Comparison of ENCODE assay signal across 2 cellular contexts in genomic region chr1:156689035-156689959, GRCh38.
TF ChIP-seq lines count a peak whose summit lies in the region.

No MANE protein-coding gene starts in this region.

TF ChIP-seq in HCT116, 20 proteins besides CTCF, POLR2A, EP300 and RAD21:
- TF ChIP-seq TCF7L2 (IDR thresholded peaks at IDR 0.05; ENCODE audit: borderline replicate concordance, extremely low read depth, insufficient read depth, insufficient read length) (peak; percentile 55), POLR2AphosphoS5 (IDR thresholded peaks at IDR 0.05; ENCODE audit: low read depth, low read length) (peak; percentile 57; the same call in 1 of the 2 replicates), YY1 (IDR thresholded peaks at IDR 0.05; ENCODE audit: extremely low read depth, insufficient replicate concordance, low read depth, low read length) (peak; percentile 48), SRF (IDR thresholded peaks at IDR 0.05; ENCODE audit: low read depth) (no peak), ATF3 (IDR thresholded peaks at IDR 0.05) (no peak)

TF ChIP-seq in K562, 482 proteins besides CTCF, POLR2A, EP300 and RAD21 (continues in another document):
- TF ChIP-seq NBN (IDR thresholded peaks at IDR 0.05; ENCODE audit: low read depth) (peak; percentile 20; the same call in 1 of the 2 replicates), NR4A1 (CRISPR knock-in tag; IDR thresholded peaks at IDR 0.05) (0 out of 2 replicates have a peak, but pooled peaks have one; percentile 21), NR4A1 (tag; IDR thresholded peaks at IDR 0.05) (no peak), ZNF24 (IDR thresholded peaks at IDR 0.05) (peak; percentile 30; the same call in 1 of the 2 replicates), FOS (IDR thresholded peaks at IDR 0.05; ENCODE audit: extremely low read depth, insufficient read length) (no peak), STAT5A (IDR thresholded peaks at IDR 0.05; ENCODE audit: borderline replicate concordance, low read length) (no peak), DDX20 (tag; IDR thresholded peaks at IDR 0.05; ENCODE audit: low read depth) (no peak), RBM39 (optimal IDR thresholded peaks at IDR 0.05; ENCODE audit: low read depth, low read length) (peak; percentile 65), L3MBTL2 (IDR thresholded peaks at IDR 0.05) (peak; percentile 55), MYNN (IDR thresholded peaks at IDR 0.05) (peak; percentile 63; the same call in 1 of the 2 replicates), MYNN (CRISPR knock-in tag; IDR thresholded peaks at IDR 0.05) (no peak), MAFK (IDR thresholded peaks at IDR 0.05; ENCODE audit: low read length) (no peak), JUN (IDR thresholded peaks at IDR 0.05; ENCODE audit: borderline replicate concordance, low read depth, low read length) (0 out of 2 replicates have a peak, but pooled peaks have one; percentile 15), JUN (CRISPR knock-in tag; IDR thresholded peaks at IDR 0.05; ENCODE audit: borderline replicate concordance) (no peak), HSF4 (CRISPR knock-in tag; IDR thresholded peaks at IDR 0.05; ENCODE audit: borderline replicate concordance) (no peak), RFX5 (IDR thresholded peaks at IDR 0.05; ENCODE audit: low read depth, low read length) (no peak), IRF2 (CRISPR knock-in tag; IDR thresholded peaks at IDR 0.05) (no peak), ZNF639 (CRISPR knock-in tag; conservative IDR thresholded peaks at IDR 0.05 in 1 of 2, IDR thresholded peaks at IDR 0.05 in 1 of 2) (no peak), SPI1 (IDR thresholded peaks at IDR 0.05; ENCODE audit: borderline replicate concordance, low read depth, low read length) (0 out of 2 replicates have a peak, but pooled peaks have one; percentile 12), NEUROD1 (IDR thresholded peaks at IDR 0.05; ENCODE audit: borderline replicate concordance, low read depth, low read length, partially characterized antibody) (peak; percentile 6), RBM34 (IDR thresholded peaks at IDR 0.05; ENCODE audit: borderline replicate concordance, insufficient read depth, low read length) (no peak), FOXM1 (IDR thresholded peaks at IDR 0.05; ENCODE audit: low read depth) (no peak), FOXM1 (CRISPR knock-in tag; IDR thresholded peaks at IDR 0.05; ENCODE audit: low read depth) (no peak), SP1 (CRISPR knock-in tag; IDR thresholded peaks at IDR 0.05) (peak; percentile 64), E2F4 (CRISPR knock-in tag; IDR thresholded peaks at IDR 0.05; ENCODE audit: low read depth) (no peak), PHF21A (IDR thresholded peaks at IDR 0.05; ENCODE audit: borderline replicate concordance, low read depth) (peak; percentile 34; the same call in 1 of the 2 replicates), KDM2B (CRISPR knock-in tag; IDR thresholded peaks at IDR 0.05) (no peak), KAT2B (IDR thresholded peaks at IDR 0.05; ENCODE audit: low read depth, low read length) (no peak), RHOXF2B (CRISPR knock-in tag; conservative IDR thresholded peaks at IDR 0.05) (no peak), ATF1 (CRISPR knock-in tag; IDR thresholded peaks at IDR 0.05) (no peak), ATF1 (tag; IDR thresholded peaks at IDR 0.05) (peak; percentile 29; the same call in 1 of the 2 replicates), GABPB1 (CRISPR knock-in tag; IDR thresholded peaks at IDR 0.05) (peak; percentile 73), ZNF79 (CRISPR knock-in tag; IDR thresholded peaks at IDR 0.05; ENCODE audit: low read depth) (no peak), SRF (CRISPR knock-in tag; IDR thresholded peaks at IDR 0.05) (peak in 1 of 2 experiments; percentile 57; a peak in 1 of 4 replicates), STAG1 (CRISPR knock-in tag; IDR thresholded peaks at IDR 0.05; ENCODE audit: borderline replicate concordance) (peak; percentile 62), HNRNPK (IDR thresholded peaks at IDR 0.05; ENCODE audit: low read depth, low read length, poor library complexity, severe bottlenecking) (no peak), POLR2G (IDR thresholded peaks at IDR 0.05; ENCODE audit: low read depth, low read length) (peak; percentile 74), ETS1 (conservative IDR thresholded peaks at IDR 0.05; ENCODE audit: control insufficient read depth, low read depth, low read length) (no peak), RB1 (IDR thresholded peaks at IDR 0.05; ENCODE audit: low read depth) (peak; percentile 75; the same call in 1 of the 2 replicates), CHCHD3 (CRISPR knock-in tag; IDR thresholded peaks at IDR 0.05) (no peak), RREB1 (CRISPR knock-in tag; IDR thresholded peaks at IDR 0.05) (no peak), ZSCAN29 (IDR thresholded peaks at IDR 0.05) (no peak), HMGN3 (IDR thresholded peaks at IDR 0.05; ENCODE audit: borderline replicate concordance, extremely low read depth, insufficient read length, low read depth, low read length) (no peak), ARID2 (IDR thresholded peaks at IDR 0.05) (peak; percentile 99), CCAR2 (IDR thresholded peaks at IDR 0.05; ENCODE audit: low read depth, low read length) (no peak), ZNF165 (CRISPR knock-in tag; IDR thresholded peaks at IDR 0.05; ENCODE audit: borderline replicate concordance) (no peak), NRF1 (conservative IDR thresholded peaks at IDR 0.05 in 1 of 2, IDR thresholded peaks at IDR 0.05 in 1 of 2) (peak; percentile 54 to 64), ZNF3 (CRISPR knock-in tag; IDR thresholded peaks at IDR 0.05) (no peak)
- TF ChIP-seq, protein P1, sequence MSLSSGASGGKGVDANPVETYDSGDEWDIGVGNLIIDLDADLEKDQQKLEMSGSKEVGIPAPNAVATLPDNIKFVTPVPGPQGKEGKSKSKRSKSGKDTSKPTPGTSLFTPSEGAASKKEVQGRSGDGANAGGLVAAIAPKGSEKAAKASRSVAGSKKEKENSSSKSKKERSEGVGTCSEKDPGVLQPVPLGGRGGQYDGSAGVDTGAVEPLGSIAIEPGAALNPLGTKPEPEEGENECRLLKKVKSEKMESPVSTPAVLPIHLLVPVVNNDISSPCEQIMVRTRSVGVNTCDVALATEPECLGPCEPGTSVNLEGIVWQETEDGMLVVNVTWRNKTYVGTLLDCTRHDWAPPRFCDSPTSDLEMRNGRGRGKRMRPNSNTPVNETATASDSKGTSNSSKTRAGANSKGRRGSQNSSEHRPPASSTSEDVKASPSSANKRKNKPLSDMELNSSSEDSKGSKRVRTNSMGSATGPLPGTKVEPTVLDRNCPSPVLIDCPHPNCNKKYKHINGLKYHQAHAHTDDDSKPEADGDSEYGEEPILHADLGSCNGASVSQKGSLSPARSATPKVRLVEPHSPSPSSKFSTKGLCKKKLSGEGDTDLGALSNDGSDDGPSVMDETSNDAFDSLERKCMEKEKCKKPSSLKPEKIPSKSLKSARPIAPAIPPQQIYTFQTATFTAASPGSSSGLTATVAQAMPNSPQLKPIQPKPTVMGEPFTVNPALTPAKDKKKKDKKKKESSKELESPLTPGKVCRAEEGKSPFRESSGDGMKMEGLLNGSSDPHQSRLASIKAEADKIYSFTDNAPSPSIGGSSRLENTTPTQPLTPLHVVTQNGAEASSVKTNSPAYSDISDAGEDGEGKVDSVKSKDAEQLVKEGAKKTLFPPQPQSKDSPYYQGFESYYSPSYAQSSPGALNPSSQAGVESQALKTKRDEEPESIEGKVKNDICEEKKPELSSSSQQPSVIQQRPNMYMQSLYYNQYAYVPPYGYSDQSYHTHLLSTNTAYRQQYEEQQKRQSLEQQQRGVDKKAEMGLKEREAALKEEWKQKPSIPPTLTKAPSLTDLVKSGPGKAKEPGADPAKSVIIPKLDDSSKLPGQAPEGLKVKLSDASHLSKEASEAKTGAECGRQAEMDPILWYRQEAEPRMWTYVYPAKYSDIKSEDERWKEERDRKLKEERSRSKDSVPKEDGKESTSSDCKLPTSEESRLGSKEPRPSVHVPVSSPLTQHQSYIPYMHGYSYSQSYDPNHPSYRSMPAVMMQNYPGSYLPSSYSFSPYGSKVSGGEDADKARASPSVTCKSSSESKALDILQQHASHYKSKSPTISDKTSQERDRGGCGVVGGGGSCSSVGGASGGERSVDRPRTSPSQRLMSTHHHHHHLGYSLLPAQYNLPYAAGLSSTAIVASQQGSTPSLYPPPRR (CRISPR knock-in tag; IDR thresholded peaks at IDR 0.05; ENCODE audit: borderline replicate concordance) = no peak
- TF ChIP-seq, protein P2, sequence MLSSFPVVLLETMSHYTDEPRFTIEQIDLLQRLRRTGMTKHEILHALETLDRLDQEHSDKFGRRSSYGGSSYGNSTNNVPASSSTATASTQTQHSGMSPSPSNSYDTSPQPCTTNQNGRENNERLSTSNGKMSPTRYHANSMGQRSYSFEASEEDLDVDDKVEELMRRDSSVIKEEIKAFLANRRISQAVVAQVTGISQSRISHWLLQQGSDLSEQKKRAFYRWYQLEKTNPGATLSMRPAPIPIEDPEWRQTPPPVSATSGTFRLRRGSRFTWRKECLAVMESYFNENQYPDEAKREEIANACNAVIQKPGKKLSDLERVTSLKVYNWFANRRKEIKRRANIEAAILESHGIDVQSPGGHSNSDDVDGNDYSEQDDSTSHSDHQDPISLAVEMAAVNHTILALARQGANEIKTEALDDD (IDR thresholded peaks at IDR 0.05) = 0 out of 2 replicates have a peak, but pooled peaks have one; percentile 24
- TF ChIP-seq, protein P3, sequence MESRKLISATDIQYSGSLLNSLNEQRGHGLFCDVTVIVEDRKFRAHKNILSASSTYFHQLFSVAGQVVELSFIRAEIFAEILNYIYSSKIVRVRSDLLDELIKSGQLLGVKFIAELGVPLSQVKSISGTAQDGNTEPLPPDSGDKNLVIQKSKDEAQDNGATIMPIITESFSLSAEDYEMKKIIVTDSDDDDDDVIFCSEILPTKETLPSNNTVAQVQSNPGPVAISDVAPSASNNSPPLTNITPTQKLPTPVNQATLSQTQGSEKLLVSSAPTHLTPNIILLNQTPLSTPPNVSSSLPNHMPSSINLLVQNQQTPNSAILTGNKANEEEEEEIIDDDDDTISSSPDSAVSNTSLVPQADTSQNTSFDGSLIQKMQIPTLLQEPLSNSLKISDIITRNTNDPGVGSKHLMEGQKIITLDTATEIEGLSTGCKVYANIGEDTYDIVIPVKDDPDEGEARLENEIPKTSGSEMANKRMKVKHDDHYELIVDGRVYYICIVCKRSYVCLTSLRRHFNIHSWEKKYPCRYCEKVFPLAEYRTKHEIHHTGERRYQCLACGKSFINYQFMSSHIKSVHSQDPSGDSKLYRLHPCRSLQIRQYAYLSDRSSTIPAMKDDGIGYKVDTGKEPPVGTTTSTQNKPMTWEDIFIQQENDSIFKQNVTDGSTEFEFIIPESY (CRISPR knock-in tag; IDR thresholded peaks at IDR 0.05) = no peak
